Comparison of ENCODE assay signal across 9 cellular contexts in the genomic region with DNA sequence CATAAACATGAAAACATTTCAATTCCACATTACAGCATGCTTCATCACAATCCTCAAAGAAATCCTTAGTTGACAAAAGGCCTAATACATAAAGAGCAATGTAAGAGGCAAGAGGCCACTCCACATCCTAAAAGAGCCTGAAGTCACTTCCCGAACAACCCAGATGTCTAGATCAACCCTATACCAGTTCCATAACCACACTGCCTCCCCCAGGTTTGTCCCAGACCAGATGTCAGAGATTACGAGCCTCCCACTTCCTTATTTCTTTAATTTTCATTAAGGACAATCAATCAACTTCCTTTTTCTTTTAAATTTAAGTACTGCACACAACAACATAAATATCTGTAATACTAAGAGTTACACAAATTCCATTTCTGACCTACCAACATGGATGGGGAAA. TPM values are rescaled to one million over a fixed set of nuclear protein-coding genes. Genes with fewer than 3 reads are reported as not detected.
A peak's percentile ranks its signal among the peaks of the same experiment; 100 is the strongest.
DNase-seq lines count a peak whose midpoint lies in the region; ATAC-seq, FAIRE-seq and TF ChIP-seq lines count a peak whose summit lies in the region.
"Not testable (repeated sequence)": the region's sequence is repeated elsewhere in the genome, so short reads cannot be mapped to it uniquely, and the experiment has no call there.
"Had no signal": no experiment of that assay in that cellular context is flagged by ENCODE, and none has a peak within 500 bp of the region (broad histone marks: within the 10 kb centered on the region; RNA-seq: fewer than 3 reads in every experiment).

No MANE protein-coding gene starts in this region.

- H3K4me3 Mint-ChIP-seq in CD14-positive monocyte, memory B cell: not testable (repeated sequence)

- intact Hi-C loops in CD14-positive monocyte (cut with micrococcal nuclease) = not testable (repeated sequence)

- not testable (repeated sequence) for H3K36me3 Mint-ChIP-seq in CD14-positive monocyte, memory B cell

- H3K27ac Mint-ChIP-seq in CD14-positive monocyte = peak overlapping the region in 1 of 7 donors; percentile 50
- not testable (repeated sequence) for H3K27ac Mint-ChIP-seq in memory B cell

- H3K36me3 ChIP-seq in small intestine (ENCODE audit: control insufficient read depth in 2 of 2, insufficient read depth in 2 of 2, low read length in 2 of 2) = not testable (repeated sequence)

- not testable (repeated sequence) for H3K27me3 Mint-ChIP-seq in CD14-positive monocyte (ENCODE audit: low read depth in 3 of 3); memory B cell

- H3K4me3 ChIP-seq in HL-60 (replicated peaks; ENCODE audit: insufficient read depth, low read length); fibroblast of pulmonary artery (replicated peaks; ENCODE audit: low read depth, low read length); small intestine (ENCODE audit: low read depth in 1 of 2, low read length in 2 of 2): not testable (repeated sequence)

- H3K9me3 ChIP-seq in small intestine (ENCODE audit: control insufficient read depth, low read depth) = not testable (repeated sequence)

- H3K27me3 ChIP-seq in HL-60 (ENCODE audit: insufficient read depth, poor library complexity, severe bottlenecking); small intestine (ENCODE audit: control insufficient read depth in 2 of 2, insufficient read depth in 2 of 2, low read length in 2 of 2): not testable (repeated sequence)

- FAIRE-seq in small intestine (lab: Jason Lieb, UNC) = not testable (repeated sequence)

- 73 to 83% (median 77%) methylated on average over 2 of the region's 2 CpGs for WGBS in small intestine, 3 donors

- H3K4me1 ChIP-seq in small intestine (ENCODE audit: control insufficient read depth in 2 of 2, insufficient read depth in 1 of 2, low read depth in 1 of 2, low read length in 1 of 2) = not testable (repeated sequence)

- H3K4me1 Mint-ChIP-seq in CD14-positive monocyte, memory B cell: not testable (repeated sequence)

- peak; percentile 59 for ATAC-seq in memory B cell (ENCODE audit: low read depth)

- TF ChIP-seq CTCF in CD14-positive monocyte (IDR thresholded peaks at IDR 0.05); HL-60 (IDR thresholded peaks at IDR 0.05; ENCODE audit: insufficient read depth, low read length); fibroblast of pulmonary artery (IDR thresholded peaks at IDR 0.05; ENCODE audit: low read length, missing control alignments): not testable (repeated sequence)

- H3K9me3 Mint-ChIP-seq in CD14-positive monocyte, memory B cell: not testable (repeated sequence)

- peak; percentile 46 for DNase-seq in CD14-positive monocyte (ENCODE audit: low spot score)
- peak; percentile 35 to 80 for DNase-seq in HL-60 (ENCODE audit: low read depth in 1 of 2, low spot score in 1 of 2)
- peak; percentile 0 for DNase-seq in M059J (ENCODE audit: low read depth)
- DNase-seq in RPMI7951 (ENCODE audit: low read depth) = peak; percentile 6
- peak; percentile 0 for DNase-seq in fibroblast of pulmonary artery (ENCODE audit: low read depth)
- DNase-seq in inferior parietal cortex (ENCODE audit: extremely low spot score) = peak; percentile 0
- not testable (repeated sequence) for DNase-seq in memory B cell (ENCODE audit: low spot score in 2 of 2)
- DNase-seq in small intestine = peak; percentile 0

- not testable (repeated sequence) for H3K27ac ChIP-seq in HL-60 (replicated peaks); small intestine (ENCODE audit: low read depth in 1 of 2, low read length in 1 of 2)

RNA-seq across cellular contexts. Expression of gene SRGAP2B, which starts 15.4 kb away (rescaled TPM):
- polyA plus RNA-seq in CD14-positive monocyte (1 to 10 TPM; 5.8 to 7.0 TPM), small intestine (1 to 10 TPM; 1.4 to 6.8 (median 1.6) TPM)
- 21.7 and 45.0 TPM in 2 replicates for total RNA-seq in M059J (2014; rRNA removed; shearing (Covaris generic))
- 13.3 and 13.9 TPM in 2 replicates for total RNA-seq in RPMI7951 (2014; rRNA removed; shearing (Covaris generic))

RNA-seq across cellular contexts. Expression of gene FAM72D, which starts 16.0 kb away (rescaled TPM):
- polyA plus RNA-seq in CD14-positive monocyte (under 1 TPM; 0.48 to 0.79 TPM), small intestine (1 to 10 TPM in 1 of 3 donors, not detected in 2; 2.3 TPM)
- total RNA-seq in M059J (2014; rRNA removed; shearing (Covaris generic)) = 8.3 and 8.6 TPM in 2 replicates
- 4.7 and 7.3 TPM in 2 replicates for total RNA-seq in RPMI7951 (2014; rRNA removed; shearing (Covaris generic))
- total RNA-seq: CD4-positive, alpha-beta T cell had no signal
